In genomic region chr22:20983081-20983745, GRCh38 we compare ENCODE assay signal across 9 cellular contexts. TPM values are rescaled to one million over a fixed set of nuclear protein-coding genes. Genes with fewer than 3 reads are reported as not detected.
DNase-seq lines count a peak whose midpoint lies in the region; ATAC-seq and TF ChIP-seq lines count a peak whose summit lies in the region.
"Had no signal": no experiment of that assay in that cellular context is flagged by ENCODE, and none has a peak within 500 bp of the region (broad histone marks: within the 10 kb centered on the region; RNA-seq: fewer than 3 reads in every experiment).

No MANE protein-coding gene starts in this region.

- TF ChIP-seq CTCF in AG10803 (conservative IDR thresholded peaks at IDR 0.05; ENCODE audit: low read length) = no peak

- peak overlapping the region; percentile 88 to 97 (median 94) for H3K27ac Mint-ChIP-seq in naive thymus-derived CD8-positive, alpha-beta T cell

- no peaks in the 10 kb centered on the region for H3K9me2 ChIP-seq in Karpas-422 (replicated peaks; ENCODE audit: insufficient read depth, low read length)

- H3K36me3 ChIP-seq in Karpas-422 (ENCODE audit: insufficient read depth, low read length) = peaks cover 4% of the 10 kb centered on the region; the same call in 1 of the 2 replicates

- no peak for ATAC-seq in naive thymus-derived CD8-positive, alpha-beta T cell
- no peak for ATAC-seq in GM21825 (IDR thresholded peaks at IDR 0.05; ENCODE audit: unreplicated experiment)

- H3K27ac ChIP-seq in Karpas-422 (ENCODE audit: low read length) (no peak overlapping the region), cingulate gyrus (ENCODE audit: low read depth, low read length) (peak overlapping the region; percentile 86)

- H4K20me1 ChIP-seq in Karpas-422 (ENCODE audit: insufficient read depth, low read depth, low read length) = no peaks in the 10 kb centered on the region

- no peaks in the 10 kb centered on the region for H3K9me3 ChIP-seq in Karpas-422 (ENCODE audit: low read length)

- peaks cover 30 to 53% (median 49%) of the 10 kb centered on the region in 4 donors for H3K4me1 Mint-ChIP-seq in naive thymus-derived CD8-positive, alpha-beta T cell

- H3K4me3 Mint-ChIP-seq in naive thymus-derived CD8-positive, alpha-beta T cell = peak overlapping the region; percentile 88 to 97 (median 95)

- peak overlapping the region; percentile 92 for H3K4me2 ChIP-seq in Karpas-422 (ENCODE audit: low read depth, low read length, poor library complexity, severe bottlenecking)

- H3K9ac ChIP-seq in Karpas-422 (ENCODE audit: low read length) = peak overlapping the region; percentile 98

- no peaks in the 10 kb centered on the region for H3K27me3 ChIP-seq in Karpas-422 (ENCODE audit: low read length)

- peaks cover 32% of the 10 kb centered on the region for H3K4me1 ChIP-seq in Karpas-422 (ENCODE audit: low read length)

- H3K36me3 Mint-ChIP-seq in naive thymus-derived CD8-positive, alpha-beta T cell = peaks cover 0 to 24% (median 0%) of the 10 kb centered on the region in 3 donors

- DNase-seq in AG10803 (ENCODE audit: low read depth) = no peak
- DNase-seq in Karpas-422 = no peak
- no peak for DNase-seq in naive thymus-derived CD8-positive, alpha-beta T cell
- DNase-seq in NCI-H526 treated with DMSO at 0.1 percent for 48 hours (lab: John Stamatoyannopoulos, UW) = no peak
- no peak for DNase-seq in germinal center (ENCODE audit: low spot score)
- DNase-seq in NCI-H2196 (lab: John Stamatoyannopoulos, UW; ENCODE audit: unreplicated experiment) = no peak

- peaks cover 28% of the 10 kb centered on the region for H3K79me2 ChIP-seq in Karpas-422 (ENCODE audit: low read length)

- POLR2A ChIA-PET in naive thymus-derived CD8-positive, alpha-beta T cell (lab: Charles Lee) = interaction anchor here (1.5 to 4.3 kb wide), 2 partner anchors 19 to 66 kb away, joined by 3 to 78 read pairs; partner anchors contain the start of genes CRKL and THAP7

- peaks cover 0 to 4% (median 0%) of the 10 kb centered on the region in 9 donors for H3K9me3 Mint-ChIP-seq in naive thymus-derived CD8-positive, alpha-beta T cell

- no peaks in the 10 kb centered on the region for H3K27me3 Mint-ChIP-seq in naive thymus-derived CD8-positive, alpha-beta T cell

- peak overlapping the region; percentile 81; the same call in 1 of the 2 replicates for H2AFZ ChIP-seq in Karpas-422 (ENCODE audit: low read length)

- H3K4me3 ChIP-seq in AG10803 (ENCODE audit: low read length) (peak overlapping the region; percentile 91), Karpas-422 (ENCODE audit: low read length) (peak overlapping the region; percentile 96)

RNA-seq across cellular contexts. Expression of gene LZTR1, which starts 1.1 kb away (rescaled TPM):
- total RNA-seq in Karpas-422 (2014; rRNA removed; shearing (Covaris generic); ENCODE audit: low replicate concordance) = 22.4 and 48.8 TPM in 2 replicates
- total RNA-seq in naive thymus-derived CD8-positive, alpha-beta T cell = 100 to 1,000 TPM in 1 of 2 experiments, 10 to 100 TPM in 1; 92.9 to 103 TPM
- 10 to 100 TPM in 2 of 3 donors, 1 to 10 TPM in 1; 8.6 to 14.5 (median 12.3) TPM for polyA plus RNA-seq in naive thymus-derived CD8-positive, alpha-beta T cell

RNA-seq across cellular contexts. Expression of gene AIFM3, which starts 16.2 kb away (rescaled TPM):
- 0.40 TPM in 1 of 2 replicates, not detected in the other for total RNA-seq in Karpas-422 (2014; rRNA removed; shearing (Covaris generic); ENCODE audit: low replicate concordance)
- 1 to 10 TPM in 1 of 2 experiments, under 1 TPM in 1; 0.47 to 1.3 TPM for total RNA-seq in naive thymus-derived CD8-positive, alpha-beta T cell
- under 1 TPM; 0.16 to 0.53 (median 0.32) TPM for polyA plus RNA-seq in naive thymus-derived CD8-positive, alpha-beta T cell

RNA-seq across cellular contexts. Expression of gene THAP7, which starts 18.7 kb away (rescaled TPM):
- 33.7 and 43.9 TPM in 2 replicates for total RNA-seq in Karpas-422 (2014; rRNA removed; shearing (Covaris generic); ENCODE audit: low replicate concordance)
- total RNA-seq in naive thymus-derived CD8-positive, alpha-beta T cell = 10 to 100 TPM; 68.5 to 70.5 TPM
- 10 to 100 TPM; 31.7 to 55.5 (median 41.1) TPM for polyA plus RNA-seq in naive thymus-derived CD8-positive, alpha-beta T cell

RNA-seq across cellular contexts. Expression of gene P2RX6, which starts 31.8 kb away (rescaled TPM):
- total RNA-seq in Karpas-422 (2014; rRNA removed; shearing (Covaris generic); ENCODE audit: low replicate concordance) = 1.6 and 2.0 TPM in 2 replicates
- total RNA-seq in naive thymus-derived CD8-positive, alpha-beta T cell = 1 to 10 TPM; 2.7 to 4.5 TPM
- 1 to 10 TPM in 1 of 3 donors, under 1 TPM in 2; 0.25 to 1.1 (median 0.74) TPM for polyA plus RNA-seq in naive thymus-derived CD8-positive, alpha-beta T cell

RNA-seq across cellular contexts. Expression of gene SLC7A4, which starts 49.1 kb away (rescaled TPM):
- not detected in 2 replicates for total RNA-seq in Karpas-422 (2014; rRNA removed; shearing (Covaris generic); ENCODE audit: low replicate concordance)
- 1 to 10 TPM in 1 of 2 experiments, under 1 TPM in 1; 0.69 to 1.3 TPM for total RNA-seq in naive thymus-derived CD8-positive, alpha-beta T cell
- 1 to 10 TPM in 2 of 3 donors, under 1 TPM in 1; 0.99 to 1.4 (median 1.2) TPM for polyA plus RNA-seq in naive thymus-derived CD8-positive, alpha-beta T cell
- total RNA-seq: pulmonary artery endothelial cell had no signal
